8 cellular contexts compared by ENCODE assay signal in the genomic region with DNA sequence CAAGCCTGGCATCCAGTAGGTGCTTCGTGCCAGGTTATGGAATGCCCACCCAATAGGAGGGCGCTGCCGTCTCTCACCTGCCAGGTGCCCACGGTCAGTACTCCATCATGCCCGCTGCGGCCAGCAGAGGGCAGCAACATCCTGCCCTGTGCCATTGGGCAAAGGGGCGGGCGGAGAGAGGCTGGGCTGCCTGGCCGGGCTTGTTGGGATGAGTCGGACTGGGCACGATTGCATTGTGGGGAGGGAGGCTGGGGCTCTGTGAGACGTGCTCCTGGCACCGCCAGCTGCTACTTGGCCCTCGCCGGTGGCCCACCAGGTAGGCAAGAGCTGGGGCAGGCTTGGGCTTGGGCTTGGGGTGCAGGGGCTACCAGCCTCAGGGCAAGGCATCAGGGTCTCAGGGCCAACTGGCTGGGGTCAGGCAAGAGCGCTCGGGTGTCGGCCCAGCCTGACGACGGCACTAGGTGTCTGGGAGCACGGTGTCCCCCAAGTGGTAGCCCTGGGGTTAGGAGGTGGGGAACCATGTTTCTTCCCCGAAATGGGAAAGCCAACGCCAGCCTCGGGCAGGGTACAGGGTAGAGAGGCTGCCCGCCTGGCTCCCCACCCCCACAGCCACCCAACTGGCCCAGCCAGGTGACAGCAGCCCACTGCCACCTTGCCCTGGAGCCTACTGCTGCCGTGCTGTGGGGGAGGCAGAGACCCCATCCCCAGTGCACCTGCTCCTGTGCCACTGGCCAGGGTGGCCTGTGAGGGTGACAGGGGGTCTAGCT. TPM values are rescaled to one million over a fixed set of nuclear protein-coding genes. Genes with fewer than 3 reads are reported as not detected.
A peak's percentile ranks its signal among the peaks of the same experiment; 100 is the strongest.
DNase-seq lines count a peak whose midpoint lies in the region; ATAC-seq lines count a peak whose summit lies in the region.

A gene (plus strand): TSS at position 261 of the 767 bp plus-strand sequence. CDS start 1,287 bp downstream, outside the sequence.

- WGBS in mesenchymal stem cell = 20% methylated on average over 16 of the region's 26 CpGs

- ATAC-seq in HG03097 (IDR thresholded peaks at IDR 0.05; ENCODE audit: low FRiP score, unreplicated experiment) = peak; percentile 79
- no peak for ATAC-seq in HG02840 (IDR thresholded peaks at IDR 0.05; ENCODE audit: low FRiP score, unreplicated experiment)

- H3K79me1 ChIP-seq in mesenchymal stem cell (replicated peaks; ENCODE audit: low read length, poor library complexity, severe bottlenecking) = peaks cover 9% of the 10 kb centered on the region

- no peak within 1 kb of the TSS for H2BK5ac ChIP-seq in mesenchymal stem cell (ENCODE audit: low read depth, low read length, poor library complexity, severe bottlenecking)

- no peaks in the 10 kb centered on the region for H3K9me3 ChIP-seq in effector memory CD4-positive, alpha-beta T cell (ENCODE audit: control insufficient read depth, low read length)
- H3K9me3 ChIP-seq in mesenchymal stem cell (ENCODE audit: control insufficient read depth, low read length) = no peaks in the 10 kb centered on the region

- peak within 1 kb of the TSS; percentile 81 to 97 for H3K4ac ChIP-seq in mesenchymal stem cell (ENCODE audit: low read depth in 1 of 2, low read length in 2 of 2)

- peak within 1 kb of the TSS in 1 of 2 experiments; percentile 96 for H3K14ac ChIP-seq in mesenchymal stem cell (ENCODE audit: low read length in 2 of 2)

- no peak within 1 kb of the TSS for H2AFZ ChIP-seq in mesenchymal stem cell (ENCODE audit: low read depth, low read length)

- peak within 1 kb of the TSS in 1 of 2 experiments; percentile 63 for H2BK12ac ChIP-seq in mesenchymal stem cell (ENCODE audit: low read length in 2 of 2)

- H4K8ac ChIP-seq in mesenchymal stem cell (ENCODE audit: low read length) = peak within 1 kb of the TSS; percentile 72

- no peak within 1 kb of the TSS for H3K27ac ChIP-seq in effector memory CD4-positive, alpha-beta T cell (ENCODE audit: insufficient read depth, low read length, poor library complexity, severe bottlenecking)
- no peak within 1 kb of the TSS for H3K27ac ChIP-seq in mesenchymal stem cell (ENCODE audit: low read length, poor library complexity, severe bottlenecking)

- H2BK120ac ChIP-seq in mesenchymal stem cell (ENCODE audit: low read depth, low read length) = peak within 1 kb of the TSS; percentile 79

- H3K4me1 ChIP-seq in effector memory CD4-positive, alpha-beta T cell (ENCODE audit: control insufficient read depth, insufficient read depth, low read length, poor library complexity, severe bottlenecking) = no peaks in the 10 kb centered on the region
- peaks cover 29% of the 10 kb centered on the region for H3K4me1 ChIP-seq in mesenchymal stem cell (ENCODE audit: control insufficient read depth, insufficient read depth, low read depth, low read length)

- H3K36me3 ChIP-seq in effector memory CD4-positive, alpha-beta T cell (ENCODE audit: control insufficient read depth, insufficient read depth, low read length) = no peaks in the 10 kb centered on the region
- peaks cover 2 to 24% of the 10 kb centered on the region in 2 experiments for H3K36me3 ChIP-seq in mesenchymal stem cell (ENCODE audit: control insufficient read depth in 1 of 2, insufficient read depth in 2 of 2, low read depth in 1 of 2, low read length in 2 of 2)

- peak; percentile 72 for DNase-seq in DMS79 (lab: John Stamatoyannopoulos, UW)
- DNase-seq in NCI-H748 (lab: John Stamatoyannopoulos, UW; ENCODE audit: unreplicated experiment) = peak; percentile 79
- DNase-seq in activated CD8-positive, alpha-beta memory T cell treated with anti-CD3 and anti-CD28 coated beads for 4 hours (ENCODE audit: low read depth in 2 of 2) = peak; percentile 43 to 53
- peak; percentile 51 to 64 (median 56) for DNase-seq in effector memory CD4-positive, alpha-beta T cell
- DNase-seq in mesenchymal stem cell = peak; percentile 62
- peak; percentile 39 for DNase-seq in stimulated activated CD8-positive, alpha-beta memory T cell treated with anti-CD3 and anti-CD28 coated beads, Interleukin-15, amount 100 ng/mL, for 1 hour (ENCODE audit: low read depth)

- peak within 1 kb of the TSS; percentile 84 for H3K9ac ChIP-seq in mesenchymal stem cell (ENCODE audit: low read length)

- H3K18ac ChIP-seq in mesenchymal stem cell (ENCODE audit: low read depth in 1 of 2, low read length in 2 of 2) = peak within 1 kb of the TSS; percentile 29 to 96

- H2AK5ac ChIP-seq in mesenchymal stem cell (ENCODE audit: low read length, severe bottlenecking) = peak within 1 kb of the TSS; percentile 48

- peak within 1 kb of the TSS in 1 of 2 experiments; percentile 9 for H3K23ac ChIP-seq in mesenchymal stem cell (ENCODE audit: low read length in 2 of 2)

- H3K4me3 ChIP-seq in effector memory CD4-positive, alpha-beta T cell (ENCODE audit: insufficient read depth, low read depth, low read length, poor library complexity, severe bottlenecking) = no peak within 1 kb of the TSS
- peak within 1 kb of the TSS; percentile 53 to 78 for H3K4me3 ChIP-seq in mesenchymal stem cell (ENCODE audit: insufficient read depth in 1 of 2, low read depth in 1 of 2, low read length in 2 of 2)

- peak within 1 kb of the TSS; percentile 89 for H2BK15ac ChIP-seq in mesenchymal stem cell (ENCODE audit: low read depth, poor library complexity, severe bottlenecking)

- no peaks in the 10 kb centered on the region for H3K27me3 ChIP-seq in effector memory CD4-positive, alpha-beta T cell (replicated peaks; ENCODE audit: control insufficient read depth, insufficient read depth, low read length, poor library complexity, severe bottlenecking)
- H3K27me3 ChIP-seq in mesenchymal stem cell (ENCODE audit: control insufficient read depth in 1 of 2, insufficient read depth in 1 of 2, low read length in 2 of 2) = peaks cover 0 to 2% of the 10 kb centered on the region in 2 experiments

- H4K91ac ChIP-seq in mesenchymal stem cell (ENCODE audit: low read length) = peak within 1 kb of the TSS; percentile 97

- H3K4me2 ChIP-seq in mesenchymal stem cell (ENCODE audit: low read length, poor library complexity, severe bottlenecking) = peak within 1 kb of the TSS; percentile 58

RNA-seq across cellular contexts. Expression of the gene that starts here (rescaled TPM):
- 8.0 TPM for polyA plus RNA-seq in mesenchymal stem cell (2013, experiment 1 of 2)
- polyA plus RNA-seq in mesenchymal stem cell (2013, experiment 2 of 2) = 8.5 TPM
